In genomic region chr14:51482112-51482511, GRCh38 we compare ENCODE assay signal across 13 cellular contexts.
DNase-seq lines count a peak whose midpoint lies in the region; ATAC-seq and TF ChIP-seq lines count a peak whose summit lies in the region.
"Had no signal": no experiment of that assay in that cellular context is flagged by ENCODE, and none has a peak within 500 bp of the region (broad histone marks: within the 10 kb centered on the region; RNA-seq: fewer than 3 reads in every experiment).

No MANE protein-coding gene starts in this region.

- H3K14ac ChIP-seq in neuronal stem cell (ENCODE audit: low read length), result no peak overlapping the region

- no peak overlapping the region for H3K4ac ChIP-seq in neuronal stem cell (ENCODE audit: low read length)

- H2BK15ac ChIP-seq in neuronal stem cell (ENCODE audit: low read length), result no peak overlapping the region

- no peaks in the 10 kb centered on the region for H3K27me3 ChIP-seq in BE2C
- no peaks in the 10 kb centered on the region for H3K27me3 ChIP-seq in neuronal stem cell (ENCODE audit: control insufficient read depth in 3 of 3, insufficient read depth in 3 of 3, low read depth in 1 of 3, low read length in 3 of 3)
- H3K27me3 ChIP-seq: BLaER1 had no signal

- no peak overlapping the region for H2AFZ ChIP-seq in neuronal stem cell (ENCODE audit: low read length)
- H2AFZ ChIP-seq: GM23338 had no signal

- H3K9me3 Mint-ChIP-seq in stimulated activated memory B cell treated with anti-CD40 and anti-IgM and Interleukin-4, amounts not matched to agents 10 μg/mL and 1 μg/mL and 100 μg/mL, for 72 hours, result no peaks in the 10 kb centered on the region
- H3K9me3 Mint-ChIP-seq: GM23338 had no signal

- H3K4me3 ChIP-seq in BE2C (ENCODE audit: low read depth, low read length) (no peak overlapping the region), neuronal stem cell (ENCODE audit: low read length in 2 of 2) (no peak overlapping the region)
- H3K4me3 ChIP-seq: BLaER1, GM23338 had no signal

- no peak overlapping the region for H2BK12ac ChIP-seq in neuronal stem cell (ENCODE audit: low read length)

- no peak for ATAC-seq in stimulated activated memory B cell treated with anti-CD40 and anti-IgM and Interleukin-4, amounts not matched to agents 10 μg/mL and 1 μg/mL and 100 μg/mL, for 72 hours
- ATAC-seq: GM23338, HepG2 had no signal

- H3K9me3 ChIP-seq in BE2C, result no peaks in the 10 kb centered on the region
- no peaks in the 10 kb centered on the region for H3K9me3 ChIP-seq in neuronal stem cell (replicated peaks in 1 of 2; ENCODE audit: control insufficient read depth in 2 of 2, insufficient read depth in 1 of 2, low read depth in 1 of 2, low read length in 2 of 2)
- H3K9me3 ChIP-seq: BLaER1 had no signal

- H3K36me3 ChIP-seq in BE2C (no peaks in the 10 kb centered on the region), neuronal stem cell (replicated peaks in 1 of 2; ENCODE audit: control insufficient read depth in 2 of 2, insufficient read depth in 2 of 2, low read length in 2 of 2) (no peaks in the 10 kb centered on the region)
- H3K36me3 ChIP-seq: BLaER1 had no signal

- H3K27ac Mint-ChIP-seq in stimulated activated memory B cell treated with anti-CD40 and anti-IgM and Interleukin-4, amounts not matched to agents 10 μg/mL and 1 μg/mL and 100 μg/mL, for 72 hours, result no peak overlapping the region
- H3K27ac Mint-ChIP-seq: CD4-positive, CD25-positive, alpha-beta regulatory T cell; GM23338 had no signal

- H4K91ac ChIP-seq in neuronal stem cell (ENCODE audit: low read depth, low read length, poor library complexity), result no peak overlapping the region

- no peak overlapping the region for H3K9ac ChIP-seq in neuronal stem cell (ENCODE audit: low read depth, low read length, poor library complexity)
- H3K9ac ChIP-seq: BLaER1 had no signal

- H3K79me1 ChIP-seq in neuronal stem cell (ENCODE audit: low read depth, low read length), result no peaks in the 10 kb centered on the region

- TF ChIP-seq CTCF in 22Rv1 (IDR thresholded peaks at IDR 0.05) (no peak), BE2C (IDR thresholded peaks at IDR 0.05; ENCODE audit: low read depth, low read length) (no peak)

- H3K36me3 Mint-ChIP-seq in stimulated activated memory B cell treated with anti-CD40 and anti-IgM and Interleukin-4, amounts not matched to agents 10 μg/mL and 1 μg/mL and 100 μg/mL, for 72 hours, result no peaks in the 10 kb centered on the region
- H3K36me3 Mint-ChIP-seq: CD4-positive, CD25-positive, alpha-beta regulatory T cell had no signal

- no peak overlapping the region for H3K18ac ChIP-seq in neuronal stem cell (ENCODE audit: low read length)

- H3K4me1 ChIP-seq in BE2C (peaks cover 25% of the 10 kb centered on the region), neuronal stem cell (ENCODE audit: control insufficient read depth in 2 of 2, insufficient read depth in 1 of 2, low read depth in 1 of 2, low read length in 2 of 2) (no peaks in the 10 kb centered on the region)
- H3K4me1 ChIP-seq: BLaER1 had no signal

- no peaks in the 10 kb centered on the region for H3K27me3 Mint-ChIP-seq in stimulated activated memory B cell treated with anti-CD40 and anti-IgM and Interleukin-4, amounts not matched to agents 10 μg/mL and 1 μg/mL and 100 μg/mL, for 72 hours

- no peak overlapping the region for H3K4me2 ChIP-seq in neuronal stem cell (ENCODE audit: insufficient read depth, low read length, poor library complexity, severe bottlenecking)
- H3K4me2 ChIP-seq: BLaER1, GM23338 had no signal

- H3K23ac ChIP-seq in neuronal stem cell (ENCODE audit: low read depth, low read length, poor library complexity), result peak overlapping the region; percentile 21

- DNase-seq in BE2C, result peak; percentile 72
- peak; percentile 51 for DNase-seq in NCI-H69 (lab: John Stamatoyannopoulos, UW)
- DNase-seq in neuronal stem cell (ENCODE audit: low spot score), result no peak
- no peak for DNase-seq in germinal center (ENCODE audit: low spot score)
- no peak for DNase-seq in SW 1271 (lab: John Stamatoyannopoulos, UW)
- DNase-seq: CD4-positive, CD25-positive, alpha-beta regulatory T cell; DMS79; H7 had no signal

- H3K27ac ChIP-seq in 22Rv1, result peak overlapping the region; percentile 43
- no peak overlapping the region for H3K27ac ChIP-seq in neuronal stem cell (replicated peaks; ENCODE audit: low read length)
- H3K27ac ChIP-seq: BLaER1 had no signal

- H2AK5ac ChIP-seq in neuronal stem cell (ENCODE audit: low read depth, low read length), result no peak overlapping the region

- no peak overlapping the region for H2BK120ac ChIP-seq in neuronal stem cell (ENCODE audit: low read depth, low read length)

- H2BK5ac ChIP-seq in neuronal stem cell (ENCODE audit: low read length), result no peak overlapping the region

- WGBS in neuronal stem cell (ENCODE audit: extremely low coverage in 2 of 2, insufficient read length in 2 of 2, insufficient replicate concordance in 1 of 2), 2 donors, result no CpG with 5 or more reads among the region's 4 CpGs

- H4K8ac ChIP-seq in neuronal stem cell (ENCODE audit: low read depth, low read length), result no peak overlapping the region

- no peak overlapping the region for H3K4me3 Mint-ChIP-seq in stimulated activated memory B cell treated with anti-CD40 and anti-IgM and Interleukin-4, amounts not matched to agents 10 μg/mL and 1 μg/mL and 100 μg/mL, for 72 hours
- H3K4me3 Mint-ChIP-seq: CD4-positive, CD25-positive, alpha-beta regulatory T cell; GM23338 had no signal

- no peaks in the 10 kb centered on the region for H3K4me1 Mint-ChIP-seq in stimulated activated memory B cell treated with anti-CD40 and anti-IgM and Interleukin-4, amounts not matched to agents 10 μg/mL and 1 μg/mL and 100 μg/mL, for 72 hours
- H3K4me1 Mint-ChIP-seq: CD4-positive, CD25-positive, alpha-beta regulatory T cell had no signal

Comparison
In these comparisons a context has a peak if more than half of its experiments do, and no peak if none do; other contexts are left out.
1. DNase-seq: peak in BE2C (single experiment) and NCI-H69 (single experiment); none in neuronal stem cell (single experiment), germinal center (single experiment) and SW 1271 (0 of 2).